In genomic region chr14:67517083-67517482, GRCh38 we compare ENCODE assay signal across 11 cellular contexts. TPM values are rescaled to one million over a fixed set of nuclear protein-coding genes. Genes with fewer than 3 reads are reported as not detected.
DNase-seq lines count a peak whose midpoint lies in the region; ATAC-seq and TF ChIP-seq lines count a peak whose summit lies in the region.
"Had no signal": no experiment of that assay in that cellular context is flagged by ENCODE, and none has a peak within 500 bp of the region (broad histone marks: within the 10 kb centered on the region; RNA-seq: fewer than 3 reads in every experiment).

No MANE protein-coding gene starts in this region.

- H3K4me3 ChIP-seq in Panc1 (ENCODE audit: low read depth in 2 of 2, low read length in 2 of 2) (no peak overlapping the region), MG63 (no peak overlapping the region), OCI-LY7 (ENCODE audit: low read depth, low read length, poor library complexity, severe bottlenecking) (no peak overlapping the region)

- peaks cover 82% of the 10 kb centered on the region for H3K27me3 Mint-ChIP-seq in nephron (ENCODE audit: low read depth)

- no peak overlapping the region for H3K4me2 ChIP-seq in OCI-LY7 (ENCODE audit: low read length)

- no peaks in the 10 kb centered on the region for H3K9me3 ChIP-seq in Panc1 (ENCODE audit: control insufficient read depth, insufficient read depth, low read depth, low read length)
- H3K9me3 ChIP-seq in MG63, result no peaks in the 10 kb centered on the region
- no peaks in the 10 kb centered on the region for H3K9me3 ChIP-seq in OCI-LY7 (ENCODE audit: low read length)

- H3K9me2 ChIP-seq in OCI-LY7 (ENCODE audit: insufficient read depth, low read length), result no peaks in the 10 kb centered on the region

- no peaks in the 10 kb centered on the region for H3K36me3 Mint-ChIP-seq in nephron (ENCODE audit: low read depth)
- H3K36me3 Mint-ChIP-seq: activated naive CD4-positive, alpha-beta T cell treated with anti-CD3 and anti-CD28 coated beads, Interleukin-2, amount 10 ng/mL, durations not matched to agents 7 days and 5 days had no signal

- H3K4me1 Mint-ChIP-seq in nephron, result peaks cover 4% of the 10 kb centered on the region

- POLR2A ChIA-PET in Panc1 (lab: Charles Lee), result interaction anchor here (0.6 kb wide), 1 partner anchor 14 kb away, joined by 13 read pairs; no protein-coding TSS in a partner anchor
- POLR2A ChIA-PET in OCI-LY7 (lab: Charles Lee), result interaction anchor here (0.5 to 1.1 kb wide), 2 partner anchors 77 to 253 kb away, joined by 3 read pairs; no protein-coding TSS in a partner anchor

- CTCF ChIA-PET in Panc1 (lab: Charles Lee) (interaction anchor here (0.7 to 1.9 kb wide), 2 partner anchors 10 to 54 kb away, joined by 4 to 9 read pairs; no protein-coding TSS in a partner anchor), OCI-LY7 (lab: Charles Lee; ENCODE audit: unreplicated experiment) (no interaction called here)

- DNase-seq in C1 segment of cervical spinal cord (lab: John Stamatoyannopoulos, UW), result peak in 12 of 14 donors; percentile 24 to 76 (median 52)
- DNase-seq in Panc1 (ENCODE audit: low read depth, low spot score), result no peak
- DNase-seq in fibroblast of gingiva (ENCODE audit: low read depth), result peak; percentile 14
- DNase-seq in stimulated activated CD4-positive, alpha-beta T cell treated with anti-CD3 and anti-CD28 coated beads, Interleukin-2, amount 100 ng/mL, for 48 hours, result no peak
- no peak for DNase-seq in NCI-H526 treated with DMSO at 0.1 percent for 48 hours (lab: John Stamatoyannopoulos, UW)
- DNase-seq in MG63, result no peak
- no peak for DNase-seq in OCI-LY7 (ENCODE audit: low spot score)
- DNase-seq: activated naive CD4-positive, alpha-beta T cell treated with anti-CD3 and anti-CD28 coated beads, Interleukin-2, amount 10 ng/mL, durations not matched to agents 7 days and 5 days; NCI-H187 treated with DMSO at 0.1 percent for 48 hours; T-helper 2 cell had no signal

- TF ChIP-seq CTCF in Panc1 (IDR thresholded peaks at IDR 0.05) (peak; percentile 45), nephron (IDR thresholded peaks at IDR 0.05; ENCODE audit: unreplicated experiment in 3 of 3) (no peak), OCI-LY7 (conservative IDR thresholded peaks at IDR 0.05; ENCODE audit: low read length) (no peak)

- in situ Hi-C loops in Panc1 (cut with HindIII; ENCODE audit: low pct_unique_long_range_greater_than_20kb, low sequenced_read_pairs), result no loop called here

- peak overlapping the region; percentile 71 to 85 (median 81) for H3K4me3 Mint-ChIP-seq in nephron

- H3K27ac ChIP-seq in Panc1 (ENCODE audit: low read length), result no peak overlapping the region
- no peak overlapping the region for H3K27ac ChIP-seq in OCI-LY7 (ENCODE audit: low read depth, low read length, poor library complexity, severe bottlenecking)

- intact Hi-C loops in Panc1 (cut with micrococcal nuclease; ENCODE audit: unreplicated experiment) (loop anchor here (10.0 kb wide), 1 partner anchor 92 kb away; no protein-coding TSS in a partner anchor), OCI-LY7 (cut with micrococcal nuclease; ENCODE audit: unreplicated experiment) (no loop called here)

- BruUV-seq in Panc1 (replicated peaks; lab: Mats Ljungman, UMichigan) (no TSS peak), OCI-LY7 (replicated peaks; lab: Mats Ljungman, UMichigan) (no TSS peak)

- no peaks in the 10 kb centered on the region for H4K20me1 ChIP-seq in OCI-LY7 (ENCODE audit: insufficient read depth, low read length)

- H3K4me1 ChIP-seq in Panc1 (ENCODE audit: control insufficient read depth, insufficient read depth, low read length), result 0 out of 2 replicates have a peak, but pooled peaks cover 4% of the 10 kb centered on the region
- H3K4me1 ChIP-seq in OCI-LY7 (ENCODE audit: insufficient read depth, low read length, poor library complexity, severe bottlenecking), result peaks cover 37% of the 10 kb centered on the region

- H3K27me3 ChIP-seq in Panc1 (ENCODE audit: control insufficient read depth, insufficient read depth, low read length) (peaks cover 2% of the 10 kb centered on the region), MG63 (no peaks in the 10 kb centered on the region)

- no peaks in the 10 kb centered on the region for H3K36me3 ChIP-seq in Panc1 (ENCODE audit: control insufficient read depth, insufficient read depth, low read length)
- H3K36me3 ChIP-seq in MG63, result no peaks in the 10 kb centered on the region
- H3K36me3 ChIP-seq in OCI-LY7 (ENCODE audit: insufficient read depth, low read length), result no peaks in the 10 kb centered on the region

- H2AFZ ChIP-seq in OCI-LY7 (ENCODE audit: low read length), result no peak overlapping the region

- peak; percentile 53; the same call in 1 of the 2 replicates for ATAC-seq in Panc1

- no peaks in the 10 kb centered on the region for H3K79me2 ChIP-seq in OCI-LY7 (ENCODE audit: insufficient read depth, low read depth, low read length)

- H3K9me3 Mint-ChIP-seq in nephron, result no peaks in the 10 kb centered on the region
- H3K9me3 Mint-ChIP-seq: activated naive CD4-positive, alpha-beta T cell treated with anti-CD3 and anti-CD28 coated beads, Interleukin-2, amount 10 ng/mL, durations not matched to agents 7 days and 5 days had no signal

- no peak overlapping the region for H3K27ac Mint-ChIP-seq in nephron
- H3K27ac Mint-ChIP-seq: activated naive CD4-positive, alpha-beta T cell treated with anti-CD3 and anti-CD28 coated beads, Interleukin-2, amount 10 ng/mL, durations not matched to agents 7 days and 5 days had no signal

RNA-seq across cellular contexts. Expression of gene PLEKHH1, which starts 16.0 kb away (rescaled TPM):
- total RNA-seq in Panc1 (2021; ENCODE audit: unreplicated experiment) (6.7 TPM), OCI-LY7 (2022) (not detected in 2 replicates)
- polyA plus RNA-seq in Panc1 (2012; ENCODE audit: insufficient read length), result 3.1 TPM
- 0.07 and 0.47 TPM in 2 replicates for total RNA-seq in MG63 (2014; rRNA removed; shearing (Covaris generic); ENCODE audit: low replicate concordance)
- total RNA-seq in OCI-LY7 (2014; rRNA removed; shearing (Covaris generic)), result not detected in 2 replicates

RNA-seq across cellular contexts. Expression of gene TMEM229B, which starts 28.6 kb away (rescaled TPM):
- total RNA-seq in Panc1 (2021; ENCODE audit: unreplicated experiment), result 1.6 TPM
- 1.4 TPM for polyA plus RNA-seq in Panc1 (2012; ENCODE audit: insufficient read length)
- total RNA-seq in MG63 (2014; rRNA removed; shearing (Covaris generic); ENCODE audit: low replicate concordance), result 5.9 TPM in 1 of 2 replicates, not detected in the other
- 3.9 and 4.8 TPM in 2 replicates for total RNA-seq in OCI-LY7 (2014; rRNA removed; shearing (Covaris generic))
- 8.5 and 11.7 TPM in 2 replicates for total RNA-seq in OCI-LY7 (2022)

Comparison
In these comparisons a context has a peak if more than half of its experiments do, and no peak if none do; other contexts are left out.
1. DNase-seq: peak in C1 segment of cervical spinal cord (12 of 14) and fibroblast of gingiva (single experiment); none in Panc1 (single experiment), stimulated activated CD4-positive, alpha-beta T cell treated with anti-CD3 and anti-CD28 coated beads, Interleukin-2, amount 100 ng/mL, for 48 hours (0 of 2), NCI-H526 treated with DMSO at 0.1 percent for 48 hours (single experiment), MG63 (single experiment) and OCI-LY7 (single experiment).